In the genomic region with DNA sequence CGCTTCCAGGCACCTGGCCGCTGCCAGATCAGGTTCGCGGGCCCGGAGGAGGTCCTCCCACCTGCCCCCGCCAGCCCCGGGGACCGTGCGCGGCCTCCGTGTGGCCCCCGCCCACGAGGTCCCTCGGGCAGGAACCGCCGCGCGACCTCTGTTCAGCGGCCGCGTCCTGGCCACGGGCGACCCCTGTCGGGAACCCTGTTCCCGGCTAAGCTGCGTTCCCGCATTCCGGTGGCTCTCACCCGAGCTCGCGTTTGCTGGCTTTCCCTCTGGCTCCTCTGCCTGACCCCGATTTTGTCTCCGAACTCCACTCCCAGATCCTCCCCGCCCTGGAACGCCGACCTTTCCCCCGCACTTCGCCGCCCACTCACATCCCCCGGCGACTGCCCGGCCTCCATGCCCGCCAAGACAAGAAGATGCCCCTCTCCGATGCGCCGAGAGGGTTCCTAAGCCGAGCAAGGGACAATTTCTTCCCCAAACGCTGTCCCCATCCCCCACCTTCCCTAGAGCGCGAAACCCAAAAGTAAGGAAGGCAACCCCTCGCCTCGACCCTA, we compare ENCODE assay signal across 8 cellular contexts. TPM values are rescaled to one million over a fixed set of nuclear protein-coding genes. Genes with fewer than 3 reads are reported as not detected.
DNase-seq lines count a peak whose midpoint lies in the region; ATAC-seq and TF ChIP-seq lines count a peak whose summit lies in the region.

No MANE protein-coding gene starts in this region.

- peak; percentile 77 for ATAC-seq in Right ventricle myocardium superior (ENCODE audit: poor library complexity)
- ATAC-seq in omental fat pad (ENCODE audit: low FRiP score): peak; percentile 33
- no peak for ATAC-seq in GM18520 (IDR thresholded peaks at IDR 0.05; ENCODE audit: unreplicated experiment)

- intact Hi-C loops in Right ventricle myocardium superior (cut with DNase I): loop anchor here (1.0 to 10.0 kb wide), 2 partner anchors 64 to 148 kb away; no protein-coding TSS in a partner anchor

- TF ChIP-seq CTCF in GM20000 (IDR thresholded peaks at IDR 0.05; ENCODE audit: extremely low read depth, missing control alignments) (peak; percentile 62), omental fat pad (IDR thresholded peaks at IDR 0.05) (no peak)

- DNase-seq in AG08395 (ENCODE audit: low spot score): peak; percentile 32
- DNase-seq in GM20000 (ENCODE audit: low spot score): peak; percentile 83
- peak; percentile 38 for DNase-seq in NCI-H526 treated with DMSO at 0.1 percent for 48 hours (lab: John Stamatoyannopoulos, UW)
- peak; percentile 16 to 55 (median 29) for DNase-seq in activated naive CD4-positive, alpha-beta T cell (lab: John Stamatoyannopoulos, UW)
- peak; percentile 84 for DNase-seq in Right ventricle myocardium superior
- DNase-seq in omental fat pad (ENCODE audit: low spot score): no peak
- no peak for DNase-seq in glomerular visceral epithelial cell (ENCODE audit: extremely low spot score)

RNA-seq across cellular contexts. Expression of a gene that starts 2.3 kb away (rescaled TPM):
- total RNA-seq in Right ventricle myocardium superior: 9.4 TPM
- total RNA-seq in omental fat pad: 10 to 100 TPM in 2 of 4 donors, 1 to 10 TPM in 2; 6.2 to 12.0 (median 9.4) TPM

Comparison
In these comparisons a context has a peak if more than half of its experiments do, and no peak if none do; other contexts are left out.
1. DNase-seq: peak in AG08395 (single experiment), GM20000 (single experiment), NCI-H526 treated with DMSO at 0.1 percent for 48 hours (single experiment), activated naive CD4-positive, alpha-beta T cell (4 of 4) and Right ventricle myocardium superior (single experiment); none in omental fat pad (single experiment) and glomerular visceral epithelial cell (single experiment).